Comparison of ENCODE assay signal across 1 cellular context in genomic region chr7:79781716-79782115, GRCh38.
TF ChIP-seq lines count a peak whose summit lies in the region.

No MANE protein-coding gene starts in this region.

TF ChIP-seq in SK-N-SH treated with all-trans-retinoic acid at 6 μM for 48 hours, 23 proteins besides CTCF, POLR2A, EP300 and RAD21 (continued from another document):
- TF ChIP-seq ESRRG (CRISPR knock-in tag; IDR thresholded peaks at IDR 0.05): 0 out of 2 replicates have a peak, but pooled peaks have one; percentile 61
- peak; percentile 87 for TF ChIP-seq TSHZ2 (CRISPR knock-in tag; IDR thresholded peaks at IDR 0.05)
- peak; percentile 64; the same call in 1 of the 2 replicates for TF ChIP-seq TCF4 (CRISPR knock-in tag; IDR thresholded peaks at IDR 0.05; ENCODE audit: borderline replicate concordance)
- TF ChIP-seq ZNF8 (CRISPR knock-in tag; IDR thresholded peaks at IDR 0.05): no peak
- no peak for TF ChIP-seq PPARA (CRISPR knock-in tag; IDR thresholded peaks at IDR 0.05; ENCODE audit: borderline replicate concordance)
- TF ChIP-seq GLIS3 (CRISPR knock-in tag; IDR thresholded peaks at IDR 0.05): no peak
- no peak for TF ChIP-seq BACH2 (CRISPR knock-in tag; IDR thresholded peaks at IDR 0.05; ENCODE audit: borderline replicate concordance)
